1 cellular context compared by ENCODE assay signal in the genomic region with DNA sequence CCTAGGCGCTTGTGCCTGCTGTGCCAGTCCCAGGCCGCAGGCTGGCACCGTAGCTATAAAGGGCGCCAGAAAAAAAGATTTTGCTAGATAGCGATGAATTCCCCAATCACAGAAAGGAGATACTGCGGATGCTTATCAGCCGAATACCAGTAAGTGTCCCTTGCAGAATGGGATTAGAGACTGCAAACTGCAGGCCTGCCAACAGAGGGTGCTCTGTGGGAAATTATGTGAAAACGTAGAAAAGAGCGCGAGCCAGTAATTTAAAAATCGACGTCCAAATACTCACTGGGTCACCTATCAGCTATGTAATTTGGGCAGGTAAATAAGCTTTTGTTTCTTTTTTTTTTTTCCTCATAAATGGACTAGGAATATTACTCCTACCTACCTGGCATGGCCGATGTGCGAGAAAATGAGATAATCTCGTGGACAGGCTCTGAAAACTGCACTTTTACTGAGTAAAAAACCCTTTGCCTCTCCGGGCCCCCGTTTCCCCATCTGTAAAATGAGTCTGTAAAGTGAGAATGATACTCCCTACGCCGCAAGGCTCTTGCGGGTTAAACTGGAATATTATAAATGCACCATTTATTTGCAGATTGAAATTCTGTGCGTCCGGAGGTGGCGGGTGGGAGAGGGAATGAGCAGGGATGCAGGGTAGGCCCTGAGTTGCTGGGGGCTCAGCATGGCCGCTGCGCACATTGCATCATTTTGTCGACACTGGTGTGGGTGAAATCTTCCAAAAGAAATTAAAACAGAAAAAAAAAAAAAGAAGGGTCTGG.
A peak's percentile ranks its signal among the peaks of the same experiment; 100 is the strongest.
TF ChIP-seq lines count a peak whose summit lies in the region.

No MANE protein-coding gene starts in this region.

TF ChIP-seq in K562, 482 proteins besides CTCF, POLR2A, EP300 and RAD21 (continued from another document and continues in another):
- TF ChIP-seq, protein P1, sequence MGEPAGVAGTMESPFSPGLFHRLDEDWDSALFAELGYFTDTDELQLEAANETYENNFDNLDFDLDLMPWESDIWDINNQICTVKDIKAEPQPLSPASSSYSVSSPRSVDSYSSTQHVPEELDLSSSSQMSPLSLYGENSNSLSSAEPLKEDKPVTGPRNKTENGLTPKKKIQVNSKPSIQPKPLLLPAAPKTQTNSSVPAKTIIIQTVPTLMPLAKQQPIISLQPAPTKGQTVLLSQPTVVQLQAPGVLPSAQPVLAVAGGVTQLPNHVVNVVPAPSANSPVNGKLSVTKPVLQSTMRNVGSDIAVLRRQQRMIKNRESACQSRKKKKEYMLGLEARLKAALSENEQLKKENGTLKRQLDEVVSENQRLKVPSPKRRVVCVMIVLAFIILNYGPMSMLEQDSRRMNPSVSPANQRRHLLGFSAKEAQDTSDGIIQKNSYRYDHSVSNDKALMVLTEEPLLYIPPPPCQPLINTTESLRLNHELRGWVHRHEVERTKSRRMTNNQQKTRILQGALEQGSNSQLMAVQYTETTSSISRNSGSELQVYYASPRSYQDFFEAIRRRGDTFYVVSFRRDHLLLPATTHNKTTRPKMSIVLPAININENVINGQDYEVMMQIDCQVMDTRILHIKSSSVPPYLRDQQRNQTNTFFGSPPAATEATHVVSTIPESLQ (CRISPR knock-in tag; IDR thresholded peaks at IDR 0.05), result no peak
- TF ChIP-seq ZNF124 (CRISPR knock-in tag; IDR thresholded peaks at IDR 0.05), result no peak
- TF ChIP-seq, protein P2, sequence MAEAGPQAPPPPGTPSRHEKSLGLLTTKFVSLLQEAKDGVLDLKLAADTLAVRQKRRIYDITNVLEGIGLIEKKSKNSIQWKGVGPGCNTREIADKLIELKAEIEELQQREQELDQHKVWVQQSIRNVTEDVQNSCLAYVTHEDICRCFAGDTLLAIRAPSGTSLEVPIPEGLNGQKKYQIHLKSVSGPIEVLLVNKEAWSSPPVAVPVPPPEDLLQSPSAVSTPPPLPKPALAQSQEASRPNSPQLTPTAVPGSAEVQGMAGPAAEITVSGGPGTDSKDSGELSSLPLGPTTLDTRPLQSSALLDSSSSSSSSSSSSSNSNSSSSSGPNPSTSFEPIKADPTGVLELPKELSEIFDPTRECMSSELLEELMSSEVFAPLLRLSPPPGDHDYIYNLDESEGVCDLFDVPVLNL (CRISPR knock-in tag; IDR thresholded peaks at IDR 0.05; ENCODE audit: low read depth), result peak; percentile 60; the same call in 1 of the 2 replicates
- TF ChIP-seq CHD4 (IDR thresholded peaks at IDR 0.05; ENCODE audit: insufficient read depth, insufficient replicate concordance, low read depth, low read length, poor library complexity, severe bottlenecking), result no peak
- TF ChIP-seq TBP (optimal IDR thresholded peaks at IDR 0.05; ENCODE audit: low read depth, low read length), result peak; percentile 48
- 0 out of 2 replicates have a peak, but pooled peaks have one; percentile 19 for TF ChIP-seq KLF16 (IDR thresholded peaks at IDR 0.05)
- no peak for TF ChIP-seq ETV1 (tag; conservative IDR thresholded peaks at IDR 0.05; ENCODE audit: low read depth)
- no peak for TF ChIP-seq MAFK (IDR thresholded peaks at IDR 0.05; ENCODE audit: low read length)
- TF ChIP-seq, protein P3, sequence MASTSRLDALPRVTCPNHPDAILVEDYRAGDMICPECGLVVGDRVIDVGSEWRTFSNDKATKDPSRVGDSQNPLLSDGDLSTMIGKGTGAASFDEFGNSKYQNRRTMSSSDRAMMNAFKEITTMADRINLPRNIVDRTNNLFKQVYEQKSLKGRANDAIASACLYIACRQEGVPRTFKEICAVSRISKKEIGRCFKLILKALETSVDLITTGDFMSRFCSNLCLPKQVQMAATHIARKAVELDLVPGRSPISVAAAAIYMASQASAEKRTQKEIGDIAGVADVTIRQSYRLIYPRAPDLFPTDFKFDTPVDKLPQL (IDR thresholded peaks at IDR 0.05; ENCODE audit: extremely low read depth, insufficient read length), result no peak
- TF ChIP-seq FOS (IDR thresholded peaks at IDR 0.05; ENCODE audit: extremely low read depth, insufficient read length), result no peak
- peak; percentile 36; the same call in 1 of the 2 replicates for TF ChIP-seq EP400 (IDR thresholded peaks at IDR 0.05)
- no peak for TF ChIP-seq BRD4 (IDR thresholded peaks at IDR 0.05)
- no peak for TF ChIP-seq ATF1 (CRISPR knock-in tag; IDR thresholded peaks at IDR 0.05)
- peak; percentile 22; the same call in 1 of the 2 replicates for TF ChIP-seq ATF1 (tag; IDR thresholded peaks at IDR 0.05)
- peak; percentile 36; the same call in 1 of the 2 replicates for TF ChIP-seq CTBP1 (IDR thresholded peaks at IDR 0.05; ENCODE audit: borderline replicate concordance)
- TF ChIP-seq TEAD1 (CRISPR knock-in tag; IDR thresholded peaks at IDR 0.05), result peak in 1 of 2 experiments; percentile 72; a peak in 2 of 4 replicates
- TF ChIP-seq, protein P4, sequence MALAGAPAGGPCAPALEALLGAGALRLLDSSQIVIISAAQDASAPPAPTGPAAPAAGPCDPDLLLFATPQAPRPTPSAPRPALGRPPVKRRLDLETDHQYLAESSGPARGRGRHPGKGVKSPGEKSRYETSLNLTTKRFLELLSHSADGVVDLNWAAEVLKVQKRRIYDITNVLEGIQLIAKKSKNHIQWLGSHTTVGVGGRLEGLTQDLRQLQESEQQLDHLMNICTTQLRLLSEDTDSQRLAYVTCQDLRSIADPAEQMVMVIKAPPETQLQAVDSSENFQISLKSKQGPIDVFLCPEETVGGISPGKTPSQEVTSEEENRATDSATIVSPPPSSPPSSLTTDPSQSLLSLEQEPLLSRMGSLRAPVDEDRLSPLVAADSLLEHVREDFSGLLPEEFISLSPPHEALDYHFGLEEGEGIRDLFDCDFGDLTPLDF (CRISPR knock-in tag; IDR thresholded peaks at IDR 0.05), result peak; percentile 50; the same call in 1 of the 2 replicates
- 0 out of 2 replicates have a peak, but pooled peaks have one; percentile 22 for TF ChIP-seq ZNF175 (CRISPR knock-in tag; IDR thresholded peaks at IDR 0.05; ENCODE audit: low read depth)
- TF ChIP-seq MYBL2 (IDR thresholded peaks at IDR 0.05; ENCODE audit: low read depth), result peak; percentile 44; the same call in 1 of the 2 replicates
- TF ChIP-seq MYBL2 (CRISPR knock-in tag; IDR thresholded peaks at IDR 0.05; ENCODE audit: borderline replicate concordance), result no peak
- no peak for TF ChIP-seq XRCC4 (IDR thresholded peaks at IDR 0.05; ENCODE audit: extremely low read depth, insufficient read depth, insufficient read length)
- TF ChIP-seq ZSCAN32 (CRISPR knock-in tag; IDR thresholded peaks at IDR 0.05), result no peak
- TF ChIP-seq, protein P5, sequence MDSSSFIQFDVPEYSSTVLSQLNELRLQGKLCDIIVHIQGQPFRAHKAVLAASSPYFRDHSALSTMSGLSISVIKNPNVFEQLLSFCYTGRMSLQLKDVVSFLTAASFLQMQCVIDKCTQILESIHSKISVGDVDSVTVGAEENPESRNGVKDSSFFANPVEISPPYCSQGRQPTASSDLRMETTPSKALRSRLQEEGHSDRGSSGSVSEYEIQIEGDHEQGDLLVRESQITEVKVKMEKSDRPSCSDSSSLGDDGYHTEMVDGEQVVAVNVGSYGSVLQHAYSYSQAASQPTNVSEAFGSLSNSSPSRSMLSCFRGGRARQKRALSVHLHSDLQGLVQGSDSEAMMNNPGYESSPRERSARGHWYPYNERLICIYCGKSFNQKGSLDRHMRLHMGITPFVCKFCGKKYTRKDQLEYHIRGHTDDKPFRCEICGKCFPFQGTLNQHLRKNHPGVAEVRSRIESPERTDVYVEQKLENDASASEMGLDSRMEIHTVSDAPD (CRISPR knock-in tag; IDR thresholded peaks at IDR 0.05), result no peak
- TF ChIP-seq RBM15 (IDR thresholded peaks at IDR 0.05; ENCODE audit: insufficient read depth, low read length), result no peak
- TF ChIP-seq, protein P6, sequence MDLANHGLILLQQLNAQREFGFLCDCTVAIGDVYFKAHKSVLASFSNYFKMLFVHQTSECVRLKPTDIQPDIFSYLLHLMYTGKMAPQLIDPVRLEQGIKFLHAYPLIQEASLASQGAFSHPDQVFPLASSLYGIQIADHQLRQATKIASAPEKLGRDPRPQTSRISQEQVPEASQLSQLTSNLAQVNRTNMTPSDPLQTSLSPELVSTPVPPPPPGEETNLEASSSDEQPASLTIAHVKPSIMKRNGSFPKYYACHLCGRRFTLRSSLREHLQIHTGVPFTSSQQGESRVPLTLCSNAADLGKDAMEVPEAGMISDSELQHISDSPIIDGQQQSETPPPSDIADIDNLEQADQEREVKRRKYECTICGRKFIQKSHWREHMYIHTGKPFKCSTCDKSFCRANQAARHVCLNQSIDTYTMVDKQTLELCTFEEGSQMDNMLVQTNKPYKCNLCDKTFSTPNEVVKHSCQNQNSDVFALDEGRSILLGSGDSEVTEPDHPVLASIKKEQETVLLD (IDR thresholded peaks at IDR 0.05), result no peak; the same call in 1 of the 2 replicates
- TF ChIP-seq, protein P7, sequence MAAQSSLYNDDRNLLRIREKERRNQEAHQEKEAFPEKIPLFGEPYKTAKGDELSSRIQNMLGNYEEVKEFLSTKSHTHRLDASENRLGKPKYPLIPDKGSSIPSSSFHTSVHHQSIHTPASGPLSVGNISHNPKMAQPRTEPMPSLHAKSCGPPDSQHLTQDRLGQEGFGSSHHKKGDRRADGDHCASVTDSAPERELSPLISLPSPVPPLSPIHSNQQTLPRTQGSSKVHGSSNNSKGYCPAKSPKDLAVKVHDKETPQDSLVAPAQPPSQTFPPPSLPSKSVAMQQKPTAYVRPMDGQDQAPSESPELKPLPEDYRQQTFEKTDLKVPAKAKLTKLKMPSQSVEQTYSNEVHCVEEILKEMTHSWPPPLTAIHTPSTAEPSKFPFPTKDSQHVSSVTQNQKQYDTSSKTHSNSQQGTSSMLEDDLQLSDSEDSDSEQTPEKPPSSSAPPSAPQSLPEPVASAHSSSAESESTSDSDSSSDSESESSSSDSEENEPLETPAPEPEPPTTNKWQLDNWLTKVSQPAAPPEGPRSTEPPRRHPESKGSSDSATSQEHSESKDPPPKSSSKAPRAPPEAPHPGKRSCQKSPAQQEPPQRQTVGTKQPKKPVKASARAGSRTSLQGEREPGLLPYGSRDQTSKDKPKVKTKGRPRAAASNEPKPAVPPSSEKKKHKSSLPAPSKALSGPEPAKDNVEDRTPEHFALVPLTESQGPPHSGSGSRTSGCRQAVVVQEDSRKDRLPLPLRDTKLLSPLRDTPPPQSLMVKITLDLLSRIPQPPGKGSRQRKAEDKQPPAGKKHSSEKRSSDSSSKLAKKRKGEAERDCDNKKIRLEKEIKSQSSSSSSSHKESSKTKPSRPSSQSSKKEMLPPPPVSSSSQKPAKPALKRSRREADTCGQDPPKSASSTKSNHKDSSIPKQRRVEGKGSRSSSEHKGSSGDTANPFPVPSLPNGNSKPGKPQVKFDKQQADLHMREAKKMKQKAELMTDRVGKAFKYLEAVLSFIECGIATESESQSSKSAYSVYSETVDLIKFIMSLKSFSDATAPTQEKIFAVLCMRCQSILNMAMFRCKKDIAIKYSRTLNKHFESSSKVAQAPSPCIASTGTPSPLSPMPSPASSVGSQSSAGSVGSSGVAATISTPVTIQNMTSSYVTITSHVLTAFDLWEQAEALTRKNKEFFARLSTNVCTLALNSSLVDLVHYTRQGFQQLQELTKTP (IDR thresholded peaks at IDR 0.05; ENCODE audit: low read depth in 1 of 2, partially characterized antibody in 2 of 2), result no peak
- no peak for TF ChIP-seq SP1 (CRISPR knock-in tag; IDR thresholded peaks at IDR 0.05)
